In the genomic region with DNA sequence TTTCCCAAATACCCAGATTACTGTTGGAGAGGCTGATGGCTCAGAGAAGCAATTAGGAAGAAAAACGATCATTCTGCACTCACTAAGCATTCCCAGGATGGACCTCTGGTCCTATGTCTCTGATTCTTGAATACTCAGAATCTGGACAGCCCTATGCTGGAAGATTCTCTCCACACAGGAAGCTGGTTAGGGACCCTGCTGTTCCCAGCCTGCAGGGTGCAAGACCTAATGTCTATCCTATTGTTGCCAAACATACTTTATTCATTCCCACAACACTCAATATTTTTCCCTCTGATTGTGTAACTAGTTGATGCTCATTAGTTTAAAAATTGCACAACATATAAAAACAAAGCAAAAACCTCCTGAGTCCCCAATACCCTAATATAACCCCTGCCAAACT, we compare ENCODE assay signal across 18 cellular contexts.
"Had no signal": no experiment of that assay in that cellular context is flagged by ENCODE, and none has a peak within 500 bp of the region (broad histone marks: within the 10 kb centered on the region; RNA-seq: fewer than 3 reads in every experiment).

No MANE protein-coding gene starts in this region.

- H3K27ac ChIP-seq: colonic mucosa, parathyroid adenoma, prostate gland, thyroid gland, vagina had no signal

- H2AFZ ChIP-seq: parathyroid adenoma had no signal

- H3K9me3 Mint-ChIP-seq: immature natural killer cell, nephron progenitor cell, type B pancreatic cell had no signal

- H3K4me3 Mint-ChIP-seq: immature natural killer cell; naive thymus-derived CD4-positive, alpha-beta T cell; nephron progenitor cell; type B pancreatic cell had no signal

- H3K36me3 Mint-ChIP-seq: immature natural killer cell; naive thymus-derived CD4-positive, alpha-beta T cell; type B pancreatic cell had no signal

- H3K4me1 Mint-ChIP-seq: immature natural killer cell; naive thymus-derived CD4-positive, alpha-beta T cell had no signal

- DNase-seq: colonic mucosa; dermis blood vessel endothelial cell; erythroblast; immature natural killer cell; mammary epithelial cell; naive thymus-derived CD4-positive, alpha-beta T cell; nephron progenitor cell; stimulated activated CD4-positive, alpha-beta T cell treated with anti-CD3 and anti-CD28 coated beads, Interleukin-2, amount 100 ng/mL, for 48 hours; stimulated activated naive CD4-positive, alpha-beta T cell treated with Interleukin-2 at 50 U/mL for 16 hours; thyroid gland had no signal

- FAIRE-seq: endothelial cell of umbilical vein, frontal cortex, keratinocyte had no signal

- H3K27me3 ChIP-seq: colonic mucosa, thyroid gland, vagina had no signal

- H3K9ac ChIP-seq: parathyroid adenoma had no signal

- H3K36me3 ChIP-seq: colonic mucosa, prostate gland, thyroid gland, vagina had no signal

- H3K27ac Mint-ChIP-seq: immature natural killer cell, nephron progenitor cell, type B pancreatic cell had no signal

- H3K79me2 ChIP-seq: parathyroid adenoma had no signal

- H3K4me3 ChIP-seq: colonic mucosa, prostate gland, smooth muscle cell, thyroid gland, vagina had no signal

- ATAC-seq: naive thymus-derived CD4-positive, alpha-beta T cell had no signal

- H3K9me3 ChIP-seq: colonic mucosa, prostate gland, thyroid gland, vagina had no signal

- H3K4me1 ChIP-seq: colonic mucosa, parathyroid adenoma, prostate gland, vagina had no signal

- H3K4me2 ChIP-seq: smooth muscle cell had no signal
